In the genomic region with DNA sequence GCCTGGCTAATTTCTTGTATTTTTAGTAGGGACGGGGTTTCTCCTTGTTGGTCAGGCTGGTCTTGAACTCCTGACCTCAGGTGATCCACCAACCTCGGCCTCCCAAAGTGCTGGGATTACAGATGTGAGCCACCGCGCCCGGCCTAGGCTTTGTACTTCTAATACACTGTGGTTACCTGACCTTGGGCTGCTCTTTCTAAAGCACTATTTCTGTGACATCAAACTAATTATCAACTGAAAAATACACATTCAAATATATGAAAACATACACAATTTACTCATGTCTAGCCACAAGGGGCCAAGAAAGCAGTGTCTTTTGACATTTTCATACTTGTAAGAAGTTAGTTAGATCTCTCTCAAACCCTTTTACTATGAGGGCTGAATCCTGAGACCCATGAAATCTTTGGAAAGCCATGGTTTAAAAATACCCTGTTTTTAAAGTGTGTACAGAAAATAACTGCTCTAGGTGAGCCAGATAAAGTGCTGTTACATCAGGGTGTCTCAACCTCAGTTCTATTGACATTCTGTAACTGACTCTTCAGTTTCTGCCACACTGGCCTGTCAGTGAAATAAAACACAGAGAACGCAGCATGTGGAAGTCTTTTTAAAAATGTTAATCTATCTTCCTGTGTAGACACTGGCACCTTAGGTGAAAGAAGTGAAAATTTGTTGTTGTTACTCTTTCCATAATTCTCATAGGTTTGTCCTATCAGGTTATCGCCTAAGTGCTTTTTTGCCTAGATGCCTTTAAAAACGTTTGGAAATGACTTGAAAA, we compare ENCODE assay signal across 1 cellular context.
TF ChIP-seq lines count a peak whose summit lies in the region.

No MANE protein-coding gene starts in this region.

TF ChIP-seq in GM12878, 131 proteins besides CTCF, POLR2A, EP300 and RAD21:
- TF ChIP-seq ATF7 (IDR thresholded peaks at IDR 0.05; ENCODE audit: low read depth) (peak; percentile 33; the same call in 1 of the 2 replicates), BMI1 (IDR thresholded peaks at IDR 0.05; ENCODE audit: borderline replicate concordance) (no peak), SMAD5 (IDR thresholded peaks at IDR 0.05; ENCODE audit: low read depth) (peak; percentile 52; the same call in 1 of the 2 replicates), YY1 (IDR thresholded peaks at IDR 0.05; ENCODE audit: low read depth, low read length) (no peak), IKZF1 (conservative IDR thresholded peaks at IDR 0.05) (0 out of 2 replicates have a peak, but pooled peaks have one; percentile 24), JUNB (IDR thresholded peaks at IDR 0.05) (peak; percentile 22; the same call in 1 of the 2 replicates), PML (IDR thresholded peaks at IDR 0.05; ENCODE audit: low read length) (peak; percentile 66; the same call in 1 of the 2 replicates), BCL11A (IDR thresholded peaks at IDR 0.05; ENCODE audit: low read depth, low read length) (peak; percentile 58), CREM (IDR thresholded peaks at IDR 0.05; ENCODE audit: low read depth) (peak; percentile 46; the same call in 1 of the 2 replicates), MTA2 (IDR thresholded peaks at IDR 0.05; ENCODE audit: low read depth) (peak; percentile 84), CBFB (IDR thresholded peaks at IDR 0.05; ENCODE audit: low read depth) (no peak), ZSCAN29 (IDR thresholded peaks at IDR 0.05) (0 out of 2 replicates have a peak, but pooled peaks have one; percentile 45), ESRRA (IDR thresholded peaks at IDR 0.05; ENCODE audit: low read length) (no peak), HDGF (IDR thresholded peaks at IDR 0.05) (0 out of 2 replicates have a peak, but pooled peaks have one; percentile 45), RUNX3 (IDR thresholded peaks at IDR 0.05; ENCODE audit: low read length) (peak; percentile 75), POLR2AphosphoS5 (IDR thresholded peaks at IDR 0.05; ENCODE audit: low read length) (peak; percentile 63; the same call in 1 of the 2 replicates), NR2F1 (conservative IDR thresholded peaks at IDR 0.05) (peak; percentile 90), NBN (IDR thresholded peaks at IDR 0.05) (0 out of 2 replicates have a peak, but pooled peaks have one; percentile 50), MEF2A (IDR thresholded peaks at IDR 0.05; ENCODE audit: insufficient read depth, low read depth, low read length) (0 out of 2 replicates have a peak, but pooled peaks have one; percentile 23), IKZF2 (IDR thresholded peaks at IDR 0.05) (peak; percentile 31 to 32; a peak in 3 of 4 replicates), PAX5 (IDR thresholded peaks at IDR 0.05; ENCODE audit: borderline replicate concordance, low read depth, low read length) (0 out of 2 replicates have a peak, but pooled peaks have one; percentile 15), EED (IDR thresholded peaks at IDR 0.05; ENCODE audit: low read depth) (peak; percentile 44), BHLHE40 (IDR thresholded peaks at IDR 0.05; ENCODE audit: borderline replicate concordance in 1 of 2, low read depth in 2 of 2, low read length in 1 of 2) (peak in 1 of 2 experiments; percentile 83; a peak in 2 of 4 replicates), MEF2B (IDR thresholded peaks at IDR 0.05; ENCODE audit: partially characterized antibody, poor library complexity, severe bottlenecking) (peak; percentile 69)
- TF ChIP-seq, protein P1, sequence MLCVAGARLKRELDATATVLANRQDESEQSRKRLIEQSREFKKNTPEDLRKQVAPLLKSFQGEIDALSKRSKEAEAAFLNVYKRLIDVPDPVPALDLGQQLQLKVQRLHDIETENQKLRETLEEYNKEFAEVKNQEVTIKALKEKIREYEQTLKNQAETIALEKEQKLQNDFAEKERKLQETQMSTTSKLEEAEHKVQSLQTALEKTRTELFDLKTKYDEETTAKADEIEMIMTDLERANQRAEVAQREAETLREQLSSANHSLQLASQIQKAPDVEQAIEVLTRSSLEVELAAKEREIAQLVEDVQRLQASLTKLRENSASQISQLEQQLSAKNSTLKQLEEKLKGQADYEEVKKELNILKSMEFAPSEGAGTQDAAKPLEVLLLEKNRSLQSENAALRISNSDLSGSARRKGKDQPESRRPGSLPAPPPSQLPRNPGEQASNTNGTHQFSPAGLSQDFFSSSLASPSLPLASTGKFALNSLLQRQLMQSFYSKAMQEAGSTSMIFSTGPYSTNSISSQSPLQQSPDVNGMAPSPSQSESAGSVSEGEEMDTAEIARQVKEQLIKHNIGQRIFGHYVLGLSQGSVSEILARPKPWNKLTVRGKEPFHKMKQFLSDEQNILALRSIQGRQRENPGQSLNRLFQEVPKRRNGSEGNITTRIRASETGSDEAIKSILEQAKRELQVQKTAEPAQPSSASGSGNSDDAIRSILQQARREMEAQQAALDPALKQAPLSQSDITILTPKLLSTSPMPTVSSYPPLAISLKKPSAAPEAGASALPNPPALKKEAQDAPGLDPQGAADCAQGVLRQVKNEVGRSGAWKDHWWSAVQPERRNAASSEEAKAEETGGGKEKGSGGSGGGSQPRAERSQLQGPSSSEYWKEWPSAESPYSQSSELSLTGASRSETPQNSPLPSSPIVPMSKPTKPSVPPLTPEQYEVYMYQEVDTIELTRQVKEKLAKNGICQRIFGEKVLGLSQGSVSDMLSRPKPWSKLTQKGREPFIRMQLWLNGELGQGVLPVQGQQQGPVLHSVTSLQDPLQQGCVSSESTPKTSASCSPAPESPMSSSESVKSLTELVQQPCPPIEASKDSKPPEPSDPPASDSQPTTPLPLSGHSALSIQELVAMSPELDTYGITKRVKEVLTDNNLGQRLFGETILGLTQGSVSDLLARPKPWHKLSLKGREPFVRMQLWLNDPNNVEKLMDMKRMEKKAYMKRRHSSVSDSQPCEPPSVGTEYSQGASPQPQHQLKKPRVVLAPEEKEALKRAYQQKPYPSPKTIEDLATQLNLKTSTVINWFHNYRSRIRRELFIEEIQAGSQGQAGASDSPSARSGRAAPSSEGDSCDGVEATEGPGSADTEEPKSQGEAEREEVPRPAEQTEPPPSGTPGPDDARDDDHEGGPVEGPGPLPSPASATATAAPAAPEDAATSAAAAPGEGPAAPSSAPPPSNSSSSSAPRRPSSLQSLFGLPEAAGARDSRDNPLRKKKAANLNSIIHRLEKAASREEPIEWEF (IDR thresholded peaks at IDR 0.05; ENCODE audit: insufficient replicate concordance, low read depth, low read length): no peak
- TF ChIP-seq, protein P2, sequence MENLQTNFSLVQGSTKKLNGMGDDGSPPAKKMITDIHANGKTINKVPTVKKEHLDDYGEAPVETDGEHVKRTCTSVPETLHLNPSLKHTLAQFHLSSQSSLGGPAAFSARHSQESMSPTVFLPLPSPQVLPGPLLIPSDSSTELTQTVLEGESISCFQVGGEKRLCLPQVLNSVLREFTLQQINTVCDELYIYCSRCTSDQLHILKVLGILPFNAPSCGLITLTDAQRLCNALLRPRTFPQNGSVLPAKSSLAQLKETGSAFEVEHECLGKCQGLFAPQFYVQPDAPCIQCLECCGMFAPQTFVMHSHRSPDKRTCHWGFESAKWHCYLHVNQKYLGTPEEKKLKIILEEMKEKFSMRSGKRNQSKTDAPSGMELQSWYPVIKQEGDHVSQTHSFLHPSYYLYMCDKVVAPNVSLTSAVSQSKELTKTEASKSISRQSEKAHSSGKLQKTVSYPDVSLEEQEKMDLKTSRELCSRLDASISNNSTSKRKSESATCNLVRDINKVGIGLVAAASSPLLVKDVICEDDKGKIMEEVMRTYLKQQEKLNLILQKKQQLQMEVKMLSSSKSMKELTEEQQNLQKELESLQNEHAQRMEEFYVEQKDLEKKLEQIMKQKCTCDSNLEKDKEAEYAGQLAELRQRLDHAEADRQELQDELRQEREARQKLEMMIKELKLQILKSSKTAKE (IDR thresholded peaks at IDR 0.05; ENCODE audit: low read depth, poor library complexity, severe bottlenecking): peak; percentile 75
- TF ChIP-seq, protein P3, sequence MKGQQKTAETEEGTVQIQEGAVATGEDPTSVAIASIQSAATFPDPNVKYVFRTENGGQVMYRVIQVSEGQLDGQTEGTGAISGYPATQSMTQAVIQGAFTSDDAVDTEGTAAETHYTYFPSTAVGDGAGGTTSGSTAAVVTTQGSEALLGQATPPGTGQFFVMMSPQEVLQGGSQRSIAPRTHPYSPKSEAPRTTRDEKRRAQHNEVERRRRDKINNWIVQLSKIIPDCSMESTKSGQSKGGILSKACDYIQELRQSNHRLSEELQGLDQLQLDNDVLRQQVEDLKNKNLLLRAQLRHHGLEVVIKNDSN (IDR thresholded peaks at IDR 0.05; ENCODE audit: borderline replicate concordance, extremely low read length, insufficient read depth, low read depth, low read length): no peak
- TF ChIP-seq, protein P4, sequence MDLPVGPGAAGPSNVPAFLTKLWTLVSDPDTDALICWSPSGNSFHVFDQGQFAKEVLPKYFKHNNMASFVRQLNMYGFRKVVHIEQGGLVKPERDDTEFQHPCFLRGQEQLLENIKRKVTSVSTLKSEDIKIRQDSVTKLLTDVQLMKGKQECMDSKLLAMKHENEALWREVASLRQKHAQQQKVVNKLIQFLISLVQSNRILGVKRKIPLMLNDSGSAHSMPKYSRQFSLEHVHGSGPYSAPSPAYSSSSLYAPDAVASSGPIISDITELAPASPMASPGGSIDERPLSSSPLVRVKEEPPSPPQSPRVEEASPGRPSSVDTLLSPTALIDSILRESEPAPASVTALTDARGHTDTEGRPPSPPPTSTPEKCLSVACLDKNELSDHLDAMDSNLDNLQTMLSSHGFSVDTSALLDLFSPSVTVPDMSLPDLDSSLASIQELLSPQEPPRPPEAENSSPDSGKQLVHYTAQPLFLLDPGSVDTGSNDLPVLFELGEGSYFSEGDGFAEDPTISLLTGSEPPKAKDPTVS (IDR thresholded peaks at IDR 0.05; ENCODE audit: low read depth, low read length): no peak
